25 cellular contexts compared by ENCODE assay signal in the genomic region with DNA sequence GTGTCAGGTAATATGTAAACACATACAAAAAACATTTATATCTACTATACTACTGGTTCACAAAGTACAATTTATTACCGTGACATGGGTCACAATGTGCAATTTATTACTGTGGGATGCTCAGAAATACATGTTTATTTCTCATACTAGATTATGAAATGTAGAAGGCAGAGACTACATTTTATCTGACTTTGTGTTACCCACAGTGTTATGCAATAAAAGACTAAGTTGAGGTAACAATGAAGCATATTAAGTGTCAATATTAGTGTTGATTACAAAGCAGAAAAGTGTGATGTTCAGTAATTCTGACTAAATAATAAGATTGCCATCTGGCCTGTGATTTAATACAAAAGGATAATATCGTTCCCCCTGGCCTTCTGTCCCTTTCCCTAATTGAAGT.
"Had no signal": no experiment of that assay in that cellular context is flagged by ENCODE, and none has a peak within 500 bp of the region (broad histone marks: within the 10 kb centered on the region; RNA-seq: fewer than 3 reads in every experiment).

No MANE protein-coding gene starts in this region.

- H3K4me3 Mint-ChIP-seq: activated naive CD4-positive, alpha-beta T cell treated with anti-CD3 and anti-CD28 coated beads for 36 hours; activated naive CD8-positive, alpha-beta T cell treated with anti-CD3 and anti-CD28 coated beads for 36 hours; activated T-helper 1 cell treated with anti-CD3 and anti-CD28 coated beads, Interleukin-12 subunit alpha, Interleukin-12 subunit beta, Interleukin-2, Interleukin-4 antibody, amounts not matched to agents 30 ng/mL and 10 ng/mL and 1 ng/mL, durations not matched to agents 14 hours and 24 hours and 36 hours; natural killer cell treated with Interleukin-12 subunit alpha and Interleukin-12 subunit beta and Interleukin-15 and Interleukin-18, amount 100 ng/mL, for 72 hours; T-helper 1 cell treated with Interleukin-12 subunit alpha and Interleukin-12 subunit beta and Interleukin-4 antibody, amounts not matched to agents 30 μg/mL and 1 μg/mL, for 36 hours had no signal

- H3K27ac ChIP-seq: colonic mucosa, left ventricle myocardium inferior, testis, VCaP had no signal

- DNase-seq: activated CD4-positive, alpha-beta T cell treated with anti-CD3 and anti-CD28 coated beads for 4 hours; activated CD4-positive, alpha-beta T cell treated with anti-CD3 and anti-CD28 coated beads, Interleukin-2, amount 50 U/mL, for 4 hours; activated CD8-positive, alpha-beta memory T cell treated with anti-CD3 and anti-CD28 coated beads, Interleukin-2, amount 50 U/mL, for 4 hours; activated effector memory CD4-positive, alpha-beta T cell treated with anti-CD3 and anti-CD28 coated beads, Interleukin-2, amount 50 U/mL, for 16 hours; activated naive CD4-positive, alpha-beta T cell treated with anti-CD3 and anti-CD28 coated beads for 36 hours; activated naive CD8-positive, alpha-beta T cell treated with anti-CD3 and anti-CD28 coated beads for 36 hours; activated T-cell treated with anti-CD3 and anti-CD28 coated beads, Interleukin-2, amount 50 U/mL, for 1 hour; amygdala; colonic mucosa; effector CD8-positive, alpha-beta T cell; islet precursor cell; left ventricle myocardium inferior; mesendoderm; mucosa of descending colon; right cardiac atrium; stimulated activated CD4-positive, alpha-beta T cell treated with anti-CD3 and anti-CD28 coated beads, Interleukin-2, amount 100 ng/mL, for 48 hours; stimulated activated naive CD4-positive, alpha-beta T cell treated with Interleukin-2 at 50 U/mL for 16 hours; T-helper 9 cell; testis; trophoblast cell had no signal

- H3K9me3 Mint-ChIP-seq: activated naive CD4-positive, alpha-beta T cell treated with anti-CD3 and anti-CD28 coated beads for 36 hours; activated naive CD8-positive, alpha-beta T cell treated with anti-CD3 and anti-CD28 coated beads for 36 hours; activated T-helper 1 cell treated with anti-CD3 and anti-CD28 coated beads, Interleukin-12 subunit alpha, Interleukin-12 subunit beta, Interleukin-2, Interleukin-4 antibody, amounts not matched to agents 30 ng/mL and 10 ng/mL and 1 ng/mL, durations not matched to agents 14 hours and 24 hours and 36 hours; natural killer cell treated with Interleukin-12 subunit alpha and Interleukin-12 subunit beta and Interleukin-15 and Interleukin-18, amount 100 ng/mL, for 72 hours; T-helper 1 cell treated with Interleukin-12 subunit alpha and Interleukin-12 subunit beta and Interleukin-4 antibody, amounts not matched to agents 30 μg/mL and 1 μg/mL, for 36 hours had no signal

- H3K27me3 Mint-ChIP-seq: activated naive CD8-positive, alpha-beta T cell treated with anti-CD3 and anti-CD28 coated beads for 36 hours; natural killer cell treated with Interleukin-12 subunit alpha and Interleukin-12 subunit beta and Interleukin-15 and Interleukin-18, amount 100 ng/mL, for 72 hours had no signal

- H3K27ac Mint-ChIP-seq: activated naive CD4-positive, alpha-beta T cell treated with anti-CD3 and anti-CD28 coated beads for 36 hours; activated naive CD8-positive, alpha-beta T cell treated with anti-CD3 and anti-CD28 coated beads for 36 hours; activated T-helper 1 cell treated with anti-CD3 and anti-CD28 coated beads, Interleukin-12 subunit alpha, Interleukin-12 subunit beta, Interleukin-2, Interleukin-4 antibody, amounts not matched to agents 30 ng/mL and 10 ng/mL and 1 ng/mL, durations not matched to agents 14 hours and 24 hours and 36 hours; T-helper 1 cell treated with Interleukin-12 subunit alpha and Interleukin-12 subunit beta and Interleukin-4 antibody, amounts not matched to agents 30 μg/mL and 1 μg/mL, for 36 hours had no signal

- ATAC-seq: mucosa of descending colon; natural killer cell treated with Interleukin-12 subunit alpha and Interleukin-12 subunit beta and Interleukin-15 and Interleukin-18, amount 100 ng/mL, for 72 hours; right cardiac atrium had no signal

- H3K36me3 ChIP-seq: colonic mucosa had no signal

- H3K4me3 ChIP-seq: colonic mucosa, left ventricle myocardium inferior, lung, mucosa of descending colon, testis had no signal

- H3K27me3 ChIP-seq: colonic mucosa, testis had no signal

- H3K4me1 ChIP-seq: colonic mucosa, left ventricle myocardium inferior, testis had no signal

- H3K9me3 ChIP-seq: colonic mucosa, left ventricle myocardium inferior, mucosa of descending colon, testis had no signal
